ENCODE assay signal across 13 cellular contexts in genomic region chr15:83919319-83919830, GRCh38.
DNase-seq lines count a peak whose midpoint lies in the region; ATAC-seq and TF ChIP-seq lines count a peak whose summit lies in the region.
"Had no signal": no experiment of that assay in that cellular context is flagged by ENCODE, and none has a peak within 500 bp of the region (broad histone marks: within the 10 kb centered on the region; RNA-seq: fewer than 3 reads in every experiment).

No MANE protein-coding gene starts in this region.

- H3K27ac ChIP-seq in tibial nerve = no peak overlapping the region

- no peaks in the 10 kb centered on the region for H3K9me3 Mint-ChIP-seq in activated T-helper 17 cell treated with anti-CD3 and anti-CD28 coated beads, Interleukin-2, amount 50 U/mL, for 72 hours
- H3K9me3 Mint-ChIP-seq: CD8-positive, alpha-beta T cell had no signal

- H3K36me3 Mint-ChIP-seq in activated T-helper 17 cell treated with anti-CD3 and anti-CD28 coated beads, Interleukin-2, amount 50 U/mL, for 72 hours (ENCODE audit: low read depth) = no peaks in the 10 kb centered on the region
- H3K36me3 Mint-ChIP-seq: CD8-positive, alpha-beta T cell had no signal

- H3K36me3 ChIP-seq in tibial nerve = no peaks in the 10 kb centered on the region
- H3K36me3 ChIP-seq: transverse colon had no signal

- H3K4me3 Mint-ChIP-seq in activated T-helper 17 cell treated with anti-CD3 and anti-CD28 coated beads, Interleukin-2, amount 50 U/mL, for 72 hours = no peak overlapping the region
- H3K4me3 Mint-ChIP-seq: CD8-positive, alpha-beta T cell had no signal

- H3K9me3 ChIP-seq in tibial nerve = no peaks in the 10 kb centered on the region
- H3K9me3 ChIP-seq: transverse colon had no signal

- no peak overlapping the region for H3K4me3 ChIP-seq in tibial nerve
- H3K4me3 ChIP-seq: transverse colon had no signal

- no peak for TF ChIP-seq CTCF in tibial nerve (IDR thresholded peaks at IDR 0.05)

- TF ChIP-seq POLR2A in tibial nerve (IDR thresholded peaks at IDR 0.05) = no peak

- H3K4me1 ChIP-seq in tibial nerve = peaks cover 0 to 5% (median 2%) of the 10 kb centered on the region in 4 donors
- H3K4me1 ChIP-seq: transverse colon had no signal

- H3K27me3 Mint-ChIP-seq in activated T-helper 17 cell treated with anti-CD3 and anti-CD28 coated beads, Interleukin-2, amount 50 U/mL, for 72 hours = peaks cover 16% of the 10 kb centered on the region

- ATAC-seq in GM19025 (IDR thresholded peaks at IDR 0.05; ENCODE audit: low read depth, unreplicated experiment) (peak; percentile 80), HG02973 (IDR thresholded peaks at IDR 0.05; ENCODE audit: unreplicated experiment) (peak; percentile 72)
- ATAC-seq in activated T-helper 17 cell treated with anti-CD3 and anti-CD28 coated beads, Interleukin-2, amount 50 U/mL, for 72 hours (replicated peaks) = peak; percentile 85
- ATAC-seq: CD8-positive, alpha-beta T cell; left cardiac atrium had no signal

- H3K27me3 ChIP-seq in tibial nerve = no peaks in the 10 kb centered on the region
- H3K27me3 ChIP-seq: transverse colon had no signal

- DNase-seq in Daoy (ENCODE audit: low read depth) = peak; percentile 5
- no peak for DNase-seq in NK-92 (lab: John Stamatoyannopoulos, UW; ENCODE audit: unreplicated experiment)
- DNase-seq in cardiac septum (ENCODE audit: low spot score) = no peak
- DNase-seq in NCI-H2081 (lab: John Stamatoyannopoulos, UW) = no peak
- no peak for DNase-seq in tibial nerve (ENCODE audit: low spot score in 2 of 2)
- DNase-seq: CD8-positive, alpha-beta T cell; H7; left cardiac atrium; SIG-M5; transverse colon had no signal

- WGBS in tibial nerve, 2 donors = 44 to 49% methylated on average over 5 of the region's 5 CpGs

- intact Hi-C loops in cardiac septum (cut with DNase I) = no loop called here

- no peak overlapping the region for H3K27ac Mint-ChIP-seq in activated T-helper 17 cell treated with anti-CD3 and anti-CD28 coated beads, Interleukin-2, amount 50 U/mL, for 72 hours
- H3K27ac Mint-ChIP-seq: CD8-positive, alpha-beta T cell had no signal

- H3K4me1 Mint-ChIP-seq in activated T-helper 17 cell treated with anti-CD3 and anti-CD28 coated beads, Interleukin-2, amount 50 U/mL, for 72 hours = peaks cover 13% of the 10 kb centered on the region

- TF ChIP-seq EP300 in tibial nerve (IDR thresholded peaks at IDR 0.05) = no peak
